8 cellular contexts compared by ENCODE assay signal in genomic region chr17:73192894-73193701, GRCh38. TPM values are rescaled to one million over a fixed set of nuclear protein-coding genes. Genes with fewer than 3 reads are reported as not detected.
DNase-seq lines count a peak whose midpoint lies in the region; ATAC-seq and TF ChIP-seq lines count a peak whose summit lies in the region.

TSS of gene COG1 (plus strand) at chr17:73193055. CDS start at chr17:73193070, 15 bp downstream.

- peak; percentile 48 for TF ChIP-seq POLR2A in Raji (IDR thresholded peaks at IDR 0.05; ENCODE audit: insufficient read depth, low read depth, low read length)

- peak within 1 kb of the TSS; percentile 94 for H3K27ac Mint-ChIP-seq in activated T-helper 2 cell treated with anti-CD3 and anti-CD28 coated beads, Interferon-gamma antibody, Interleukin-2, Interleukin-4, amounts not matched to agents 10 μg/mL and 5 μg/mL and 100 μg/mL, durations not matched to agents 14 hours and 24 hours and 36 hours
- H3K27ac Mint-ChIP-seq in nephron = peak within 1 kb of the TSS; percentile 92 to 98 (median 95)

- DNase-seq in DMS53 treated with DMSO at 0.1 percent for 48 hours (lab: John Stamatoyannopoulos, UW; ENCODE audit: unreplicated experiment) (peak; percentile 49), LHCN-M2 (ENCODE audit: low read depth) (peak; percentile 81), fibroblast of peridontal ligament (ENCODE audit: extremely low read depth) (peak; percentile 78)
- DNase-seq in activated T-helper 2 cell treated with anti-CD3 and anti-CD28 coated beads, Interferon-gamma antibody, Interleukin-2, Interleukin-4, amounts not matched to agents 10 μg/mL and 5 μg/mL and 100 μg/mL, durations not matched to agents 14 hours and 24 hours and 36 hours (ENCODE audit: low spot score) = peak; percentile 56
- peak; percentile 76 for DNase-seq in stimulated activated naive CD4-positive, alpha-beta T cell treated with Interleukin-2 at 50 U/mL for 16 hours (lab: John Stamatoyannopoulos, UW)

- no peak for TF ChIP-seq CTCF in nephron (IDR thresholded peaks at IDR 0.05; ENCODE audit: unreplicated experiment in 3 of 3)

- H3K4me3 Mint-ChIP-seq in activated T-helper 2 cell treated with anti-CD3 and anti-CD28 coated beads, Interferon-gamma antibody, Interleukin-2, Interleukin-4, amounts not matched to agents 10 μg/mL and 5 μg/mL and 100 μg/mL, durations not matched to agents 14 hours and 24 hours and 36 hours (ENCODE audit: low read depth) = peak within 1 kb of the TSS; percentile 93
- peak within 1 kb of the TSS; percentile 97 to 99 (median 99) for H3K4me3 Mint-ChIP-seq in nephron

- no peaks in the 10 kb centered on the region for H3K27me3 Mint-ChIP-seq in activated T-helper 2 cell treated with anti-CD3 and anti-CD28 coated beads, Interferon-gamma antibody, Interleukin-2, Interleukin-4, amounts not matched to agents 10 μg/mL and 5 μg/mL and 100 μg/mL, durations not matched to agents 14 hours and 24 hours and 36 hours (ENCODE audit: low read depth)
- H3K27me3 Mint-ChIP-seq in nephron (ENCODE audit: low read depth) = peaks cover 2% of the 10 kb centered on the region

- H3K9me3 Mint-ChIP-seq in activated T-helper 2 cell treated with anti-CD3 and anti-CD28 coated beads, Interferon-gamma antibody, Interleukin-2, Interleukin-4, amounts not matched to agents 10 μg/mL and 5 μg/mL and 100 μg/mL, durations not matched to agents 14 hours and 24 hours and 36 hours = no peaks in the 10 kb centered on the region
- H3K9me3 Mint-ChIP-seq in nephron = no peaks in the 10 kb centered on the region

- H3K4me1 Mint-ChIP-seq in activated T-helper 2 cell treated with anti-CD3 and anti-CD28 coated beads, Interferon-gamma antibody, Interleukin-2, Interleukin-4, amounts not matched to agents 10 μg/mL and 5 μg/mL and 100 μg/mL, durations not matched to agents 14 hours and 24 hours and 36 hours (ENCODE audit: low read depth) = peaks cover 15% of the 10 kb centered on the region
- H3K4me1 Mint-ChIP-seq in nephron = peaks cover 18% of the 10 kb centered on the region

- intact Hi-C loops in activated T-helper 2 cell treated with anti-CD3 and anti-CD28 coated beads, Interferon-gamma antibody, Interleukin-2, Interleukin-4, amounts not matched to agents 10 μg/mL and 5 μg/mL and 100 μg/mL, durations not matched to agents 14 hours and 24 hours and 36 hours (cut with micrococcal nuclease) = loop anchor here (1.0 to 5.0 kb wide), 3 partner anchors 39 to 600 kb away; partner anchors contain the start of gene CDC42EP4

- H3K36me3 Mint-ChIP-seq in activated T-helper 2 cell treated with anti-CD3 and anti-CD28 coated beads, Interferon-gamma antibody, Interleukin-2, Interleukin-4, amounts not matched to agents 10 μg/mL and 5 μg/mL and 100 μg/mL, durations not matched to agents 14 hours and 24 hours and 36 hours (ENCODE audit: low read depth) = peaks cover 29% of the 10 kb centered on the region
- peaks cover 24% of the 10 kb centered on the region for H3K36me3 Mint-ChIP-seq in nephron (ENCODE audit: low read depth)

- ATAC-seq in GM21737 (IDR thresholded peaks at IDR 0.05; ENCODE audit: unreplicated experiment) = peak; percentile 60

RNA-seq across cellular contexts. Expression of gene COG1, which starts in this region (rescaled TPM):
- 21.7 and 25.3 TPM in 2 replicates for total RNA-seq in LHCN-M2 (2014; rRNA removed)
- polyA plus RNA-seq in LHCN-M2 (2012) = 34.4 TPM
- 31.4 and 31.5 TPM in 2 replicates for total RNA-seq in activated T-helper 2 cell treated with anti-CD3 and anti-CD28 coated beads, Interferon-gamma antibody, Interleukin-2, Interleukin-4, amounts not matched to agents 10 μg/mL and 5 μg/mL and 100 μg/mL, durations not matched to agents 14 hours and 24 hours and 36 hours

Comparison
In these comparisons a context has a peak if more than half of its experiments do, and no peak if none do; other contexts are left out.
1. Peak in every context shown above with its lines: DNase-seq and ATAC-seq.